8 cellular contexts compared by ENCODE assay signal in the genomic region with DNA sequence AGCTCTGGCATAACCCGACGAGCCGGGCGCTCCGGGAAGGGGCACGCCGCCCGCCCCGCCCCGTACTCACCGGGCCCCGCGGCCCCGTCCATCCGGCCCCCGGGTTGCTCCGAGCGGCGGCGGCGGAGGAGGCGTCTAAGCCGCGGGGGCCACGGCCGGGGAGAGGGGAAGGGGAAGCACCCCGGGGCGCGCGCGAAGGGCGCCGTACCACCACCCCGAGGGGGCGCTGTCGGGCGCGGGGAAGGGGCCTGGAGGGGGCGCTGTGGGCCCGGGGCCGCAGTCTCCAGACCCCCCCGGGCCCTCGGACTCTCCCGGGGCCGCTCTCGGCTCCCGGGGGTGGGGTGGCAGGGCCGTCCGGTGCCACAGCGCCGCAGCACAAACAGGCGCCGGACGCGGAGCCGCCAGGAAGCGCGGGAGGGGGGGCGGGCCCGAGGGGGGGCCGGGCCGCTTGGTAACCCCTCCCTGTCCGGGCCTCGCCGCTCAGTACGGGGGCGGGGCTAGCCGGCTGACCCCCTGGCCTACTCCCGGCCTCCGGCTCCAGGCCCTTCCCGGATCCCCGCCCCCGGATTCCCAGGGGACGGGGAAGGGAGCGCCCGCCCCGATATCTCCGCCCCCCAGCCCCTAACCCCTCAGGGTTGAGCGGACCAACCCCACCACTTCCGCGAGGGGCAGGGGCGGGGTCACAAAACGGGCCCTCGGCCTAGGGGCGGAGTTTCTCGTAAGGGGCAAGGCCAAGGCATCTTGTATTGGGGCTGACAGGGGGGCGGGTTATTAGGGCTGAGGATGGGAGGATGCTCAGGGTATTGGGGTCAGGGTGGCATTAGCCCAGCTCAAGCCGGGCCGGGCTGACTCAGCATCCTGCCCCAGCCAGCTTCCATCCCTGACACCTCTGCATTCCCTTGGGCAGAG. TPM values are rescaled to one million over a fixed set of nuclear protein-coding genes. Genes with fewer than 3 reads are reported as not detected.
DNase-seq lines count a peak whose midpoint lies in the region; ATAC-seq and TF ChIP-seq lines count a peak whose summit lies in the region.

A gene with protein sequence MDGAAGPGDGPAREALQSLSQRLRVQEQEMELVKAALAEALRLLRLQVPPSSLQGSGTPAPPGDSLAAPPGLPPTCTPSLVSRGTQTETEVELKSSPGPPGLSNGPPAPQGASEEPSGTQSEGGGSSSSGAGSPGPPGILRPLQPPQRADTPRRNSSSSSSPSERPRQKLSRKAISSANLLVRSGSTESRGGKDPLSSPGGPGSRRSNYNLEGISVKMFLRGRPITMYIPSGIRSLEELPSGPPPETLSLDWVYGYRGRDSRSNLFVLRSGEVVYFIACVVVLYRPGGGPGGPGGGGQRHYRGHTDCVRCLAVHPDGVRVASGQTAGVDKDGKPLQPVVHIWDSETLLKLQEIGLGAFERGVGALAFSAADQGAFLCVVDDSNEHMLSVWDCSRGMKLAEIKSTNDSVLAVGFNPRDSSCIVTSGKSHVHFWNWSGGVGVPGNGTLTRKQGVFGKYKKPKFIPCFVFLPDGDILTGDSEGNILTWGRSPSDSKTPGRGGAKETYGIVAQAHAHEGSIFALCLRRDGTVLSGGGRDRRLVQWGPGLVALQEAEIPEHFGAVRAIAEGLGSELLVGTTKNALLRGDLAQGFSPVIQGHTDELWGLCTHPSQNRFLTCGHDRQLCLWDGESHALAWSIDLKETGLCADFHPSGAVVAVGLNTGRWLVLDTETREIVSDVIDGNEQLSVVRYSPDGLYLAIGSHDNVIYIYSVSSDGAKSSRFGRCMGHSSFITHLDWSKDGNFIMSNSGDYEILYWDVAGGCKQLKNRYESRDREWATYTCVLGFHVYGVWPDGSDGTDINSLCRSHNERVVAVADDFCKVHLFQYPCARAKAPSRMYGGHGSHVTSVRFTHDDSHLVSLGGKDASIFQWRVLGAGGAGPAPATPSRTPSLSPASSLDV (minus strand): TSS at position 410 of the 909 bp plus-strand sequence. CDS start 318 bp downstream, at position 92.
Gene ROM1 (plus strand): TSS at position 892 of the 909 bp plus-strand sequence. CDS start 25 bp downstream, outside the sequence.

- no TSS peak for BruUV-seq in OCI-LY7 (replicated peaks; lab: Mats Ljungman, UMichigan)

- DNase-seq in D341Med (ENCODE audit: low spot score) (peak; percentile 92), HS-27A (ENCODE audit: low read depth) (peak; percentile 64), OCI-LY7 (ENCODE audit: low spot score) (peak; percentile 92), esophagus muscularis mucosa (ENCODE audit: extremely low spot score) (peak; percentile 98), myocyte (ENCODE audit: low read depth) (peak; percentile 90)
- DNase-seq in activated T-cell treated with anti-CD3 and anti-CD28 coated beads, Interleukin-2, amount 50 U/mL, for 1 hour: peak; percentile 92
- DNase-seq in stimulated activated CD8-positive, alpha-beta memory T cell treated with anti-CD3 and anti-CD28 coated beads, Interleukin-7, amount 100 ng/mL, for 4 hours (ENCODE audit: low read depth in 2 of 2): peak; percentile 81 to 84

- no peaks in the 10 kb centered on the region for H3K9me3 ChIP-seq in OCI-LY7 (ENCODE audit: low read length)
- no peaks in the 10 kb centered on the region for H3K9me3 ChIP-seq in esophagus muscularis mucosa

- peaks cover 22% of the 10 kb centered on the region; the same call in 1 of the 2 replicates for H3K36me3 ChIP-seq in OCI-LY7 (ENCODE audit: insufficient read depth, low read length)
- H3K36me3 ChIP-seq in esophagus muscularis mucosa: peaks cover 5 to 67% (median 57%) of the 10 kb centered on the region in 4 donors

- 0% methylated on average over 1 of the region's 89 CpGs for WGBS in esophagus muscularis mucosa

- POLR2A ChIA-PET in OCI-LY7 (lab: Charles Lee): interaction anchor here (0.6 to 1.2 kb wide), 5 partner anchors 11 to 187 kb away, joined by 3 to 9 read pairs (median 3); partner anchors contain the start of gene MTA2

- peak within 1 kb of the TSS; percentile 12; the same call in 1 of the 2 replicates for H2AFZ ChIP-seq in OCI-LY7 (ENCODE audit: low read length)

- peak within 1 kb of the TSS; percentile 86 for H3K4me2 ChIP-seq in OCI-LY7 (ENCODE audit: low read length)

- no peak for TF ChIP-seq EP300 in esophagus muscularis mucosa (IDR thresholded peaks at IDR 0.05)

- H3K4me3 ChIP-seq in OCI-LY7 (ENCODE audit: low read depth, low read length, poor library complexity, severe bottlenecking): peak within 1 kb of the TSS; percentile 71
- peak within 1 kb of the TSS; percentile 70 to 97 (median 83) for H3K4me3 ChIP-seq in esophagus muscularis mucosa

- H3K27me3 ChIP-seq in esophagus muscularis mucosa: no peaks in the 10 kb centered on the region

- H3K9me2 ChIP-seq in OCI-LY7 (ENCODE audit: insufficient read depth, low read length): no peaks in the 10 kb centered on the region

- H3K4me1 ChIP-seq in OCI-LY7 (ENCODE audit: insufficient read depth, low read length, poor library complexity, severe bottlenecking) (peaks cover 27% of the 10 kb centered on the region), esophagus muscularis mucosa (peaks cover 24 to 48% (median 37%) of the 10 kb centered on the region in 4 donors)

- H3K27ac ChIP-seq in OCI-LY7 (ENCODE audit: low read depth, low read length, poor library complexity, severe bottlenecking) (peak within 1 kb of the TSS; percentile 61), esophagus muscularis mucosa (replicated peaks in 1 of 4) (peak within 1 kb of the TSS; percentile 91 to 99 (median 96))

- TF ChIP-seq CTCF in OCI-LY7 (conservative IDR thresholded peaks at IDR 0.05; ENCODE audit: low read length) (peak; percentile 94), esophagus muscularis mucosa (IDR thresholded peaks at IDR 0.05) (peak; percentile 92 to 96 (median 92))

- no peak for TF ChIP-seq POLR2A in esophagus muscularis mucosa (IDR thresholded peaks at IDR 0.05; ENCODE audit: low read depth)

- H4K20me1 ChIP-seq in OCI-LY7 (ENCODE audit: insufficient read depth, low read length): no peaks in the 10 kb centered on the region

- ATAC-seq in GM19468 (IDR thresholded peaks at IDR 0.05; ENCODE audit: extremely low read depth, unreplicated experiment): peak; percentile 41

- CTCF ChIA-PET in OCI-LY7 (lab: Charles Lee; ENCODE audit: unreplicated experiment): interaction anchor here (1.1 kb wide), 1 partner anchor 21 kb away, joined by 3 read pairs; no protein-coding TSS in a partner anchor

- peaks cover 5% of the 10 kb centered on the region; the same call in 1 of the 2 replicates for H3K79me2 ChIP-seq in OCI-LY7 (ENCODE audit: insufficient read depth, low read depth, low read length)

- intact Hi-C loops in OCI-LY7 (cut with micrococcal nuclease; ENCODE audit: unreplicated experiment): loop anchor here (2.0 kb wide), 1 partner anchor 52 kb away; the partner anchor contains the start of genes C11orf98 and CSKMT
- intact Hi-C loops in esophagus muscularis mucosa (cut with DNase I): no loop called here

RNA-seq across cellular contexts. Expression of the first gene that starts in this region (rescaled TPM):
- total RNA-seq in OCI-LY7 (2014; rRNA removed; shearing (Covaris generic)): 41.2 and 52.8 TPM in 2 replicates
- 81.6 and 92.6 TPM in 2 replicates for total RNA-seq in OCI-LY7 (2022)
- total RNA-seq in esophagus muscularis mucosa: 10 to 100 TPM; 27.0 to 33.6 (median 29.0) TPM
- total RNA-seq in myocyte: 11.3 and 17.6 TPM in 2 replicates
- polyA plus RNA-seq in myocyte (2012): 31.5 TPM

RNA-seq across cellular contexts. Expression of gene ROM1, which starts in this region (rescaled TPM):
- 0.69 and 1.1 TPM in 2 replicates for total RNA-seq in OCI-LY7 (2014; rRNA removed; shearing (Covaris generic))
- total RNA-seq in OCI-LY7 (2022) (1.2 and 2.5 TPM in 2 replicates), esophagus muscularis mucosa (10 to 100 TPM in 2 of 4 donors, 1 to 10 TPM in 2; 3.7 to 11.9 (median 10.1) TPM), myocyte (1.5 and 2.8 TPM in 2 replicates)
- polyA plus RNA-seq in myocyte (2012): 6.6 TPM

Comparison
In these comparisons a context has a peak if more than half of its experiments do, and no peak if none do; other contexts are left out.
1. Peak in every context shown above with its lines: DNase-seq, ATAC-seq, H3K4me3 ChIP-seq and H3K27ac ChIP-seq.